Comparison of ENCODE assay signal across 34 cellular contexts in genomic region chr9:82161876-82162275, GRCh38.
"Had no signal": no experiment of that assay in that cellular context is flagged by ENCODE, and none has a peak within 500 bp of the region (broad histone marks: within the 10 kb centered on the region; RNA-seq: fewer than 3 reads in every experiment).

No MANE protein-coding gene starts in this region.

- H3K9ac ChIP-seq: KMS-11 had no signal

- H3K36me3 ChIP-seq: MG63 had no signal

- H3K27me3 ChIP-seq: MG63 had no signal

- H3K9me3 ChIP-seq: MG63 had no signal

- H3K4me3 ChIP-seq: MG63 had no signal

- DNase-seq: Karpas-422, Kasumi-1, MG63, MM.1S, MV-4-11, NCI-H1048, NCI-H1092, NCI-H1092 treated with DMSO at 0.1 percent for 48 hours, NCI-H1105, NCI-H1105 treated with DMSO at 0.1 percent for 48 hours, NCI-H1417, NCI-H1417 treated with DMSO at 0.1 percent for 48 hours, NCI-H1436, NCI-H1436 treated with DMSO at 0.1 percent for 48 hours, NCI-H146, NCI-H1694, NCI-H1694 treated with DMSO at 0.1 percent for 48 hours, NCI-H187, NCI-H187 treated with DMSO at 0.1 percent for 48 hours, NCI-H1930, NCI-H2029, NCI-H2029 treated with DMSO at 0.1 percent for 48 hours, NCI-H2081, NCI-H2081 treated with DMSO at 0.1 percent for 48 hours, NCI-H2107, NCI-H2171, NCI-H2171 treated with DMSO at 0.1 percent for 48 hours, NCI-H2227 treated with DMSO at 0.1 percent for 48 hours, NCI-H226, NCI-H345, NCI-H446, NCI-H446 treated with DMSO at 0.1 percent for 48 hours, NCI-H510A had no signal

- H3K4me2 ChIP-seq: KMS-11 had no signal

- H3K27ac ChIP-seq: KMS-11 had no signal
